ENCODE assay signal across 1 cellular context in genomic region chr7:135274495-135275268, GRCh38.
TF ChIP-seq lines count a peak whose summit lies in the region.

No MANE protein-coding gene starts in this region.

TF ChIP-seq in H1, 55 proteins besides CTCF, POLR2A, EP300 and RAD21 (continued from another document):
- no peak for TF ChIP-seq NANOG (IDR thresholded peaks at IDR 0.05; ENCODE audit: insufficient read depth, low read depth, low read length, poor library complexity, severe bottlenecking)
